Comparison of ENCODE assay signal across 18 cellular contexts in genomic region chr5:169354921-169355320, GRCh38. TPM values are rescaled to one million over a fixed set of nuclear protein-coding genes. Genes with fewer than 3 reads are reported as not detected.
"Had no signal": no experiment of that assay in that cellular context is flagged by ENCODE, and none has a peak within 500 bp of the region (broad histone marks: within the 10 kb centered on the region; RNA-seq: fewer than 3 reads in every experiment).

No MANE protein-coding gene starts in this region.

- H3K27me3 ChIP-seq: left lung, sigmoid colon, suprapubic skin, upper lobe of left lung had no signal

- H3K4me1 Mint-ChIP-seq: activated B cell treated with CpG ODN at 0.5 μM for 24 hours; activated CD4-positive, alpha-beta T cell treated with anti-CD3 and anti-CD28 coated beads, Interleukin-2, amount 10 ng/mL, durations not matched to agents 24 days and 14 days; endodermal cell; nephron progenitor cell had no signal

- H3K4me3 Mint-ChIP-seq: activated B cell treated with CpG ODN at 0.5 μM for 24 hours; activated CD4-positive, alpha-beta T cell treated with anti-CD3 and anti-CD28 coated beads, Interleukin-2, amount 10 ng/mL, durations not matched to agents 24 days and 14 days; activated naive CD4-positive, alpha-beta T cell treated with anti-CD3 and anti-CD28 coated beads for 36 hours; endodermal cell; nephron progenitor cell; T-helper 1 cell treated with Interleukin-12 subunit alpha and Interleukin-12 subunit beta and Interleukin-4 antibody, amounts not matched to agents 30 μg/mL and 1 μg/mL, for 36 hours had no signal

- H3K9me3 Mint-ChIP-seq: activated B cell treated with CpG ODN at 0.5 μM for 24 hours; activated CD4-positive, alpha-beta T cell treated with anti-CD3 and anti-CD28 coated beads, Interleukin-2, amount 10 ng/mL, durations not matched to agents 24 days and 14 days; activated naive CD4-positive, alpha-beta T cell treated with anti-CD3 and anti-CD28 coated beads for 36 hours; endodermal cell; nephron progenitor cell; T-helper 1 cell treated with Interleukin-12 subunit alpha and Interleukin-12 subunit beta and Interleukin-4 antibody, amounts not matched to agents 30 μg/mL and 1 μg/mL, for 36 hours had no signal

- H3K4me1 ChIP-seq: left lung, prostate gland, upper lobe of left lung had no signal

- H3K36me3 ChIP-seq: left lung, prostate gland, sigmoid colon, suprapubic skin, upper lobe of left lung had no signal

- ATAC-seq: esophagus mucosa; left lung; stimulated activated naive CD8-positive, alpha-beta T cell treated with anti-CD3 and anti-CD28 coated beads, Interleukin-15, Interleukin-2, amounts not matched to agents 100 U/mL and 50 U/mL, for 24 hours had no signal

- H3K9me3 ChIP-seq: left lung, prostate gland, sigmoid colon, suprapubic skin, upper lobe of left lung had no signal

- H3K4me3 ChIP-seq: left lung, prostate gland, sigmoid colon, suprapubic skin, upper lobe of left lung had no signal

- H3K27ac ChIP-seq: left lung, prostate gland, sigmoid colon, suprapubic skin, upper lobe of left lung had no signal

- H3K27ac Mint-ChIP-seq: activated B cell treated with CpG ODN at 0.5 μM for 24 hours; activated CD4-positive, alpha-beta T cell treated with anti-CD3 and anti-CD28 coated beads, Interleukin-2, amount 10 ng/mL, durations not matched to agents 24 days and 14 days; activated naive CD4-positive, alpha-beta T cell treated with anti-CD3 and anti-CD28 coated beads for 36 hours; endodermal cell; nephron progenitor cell; T-helper 1 cell treated with Interleukin-12 subunit alpha and Interleukin-12 subunit beta and Interleukin-4 antibody, amounts not matched to agents 30 μg/mL and 1 μg/mL, for 36 hours had no signal

- H3K27me3 Mint-ChIP-seq: activated B cell treated with CpG ODN at 0.5 μM for 24 hours had no signal

- DNase-seq: activated B cell treated with CpG ODN at 0.5 μM for 24 hours; activated CD4-positive, alpha-beta T cell treated with anti-CD3 and anti-CD28 coated beads, Interleukin-2, amount 10 ng/mL, durations not matched to agents 24 days and 14 days; activated naive CD4-positive, alpha-beta T cell treated with anti-CD3 and anti-CD28 coated beads for 36 hours; cerebellar nuclear complex; endodermal cell; left lung; mesendoderm; nephron progenitor cell; sigmoid colon; stimulated activated CD4-positive, alpha-beta T cell treated with anti-CD3 and anti-CD28 coated beads, Interleukin-2, amount 100 ng/mL, for 48 hours; stimulated activated CD8-positive, alpha-beta memory T cell treated with anti-CD3 and anti-CD28 coated beads, Interleukin-4, amount 100 ng/mL, for 48 hours; stimulated activated naive CD8-positive, alpha-beta T cell treated with anti-CD3 and anti-CD28 coated beads, Interleukin-15, Interleukin-2, amounts not matched to agents 100 U/mL and 50 U/mL, for 24 hours; upper lobe of left lung had no signal

RNA-seq across cellular contexts. Expression of gene SLIT3, which starts 54.0 kb away (rescaled TPM):
- total RNA-seq: activated B cell treated with CpG ODN at 0.5 μM for 24 hours, dermis microvascular lymphatic vessel endothelial cell had no signal
